In genomic region chr1:88683516-88683847, GRCh38 we compare ENCODE assay signal across 8 cellular contexts. TPM values are rescaled to one million over a fixed set of nuclear protein-coding genes. Genes with fewer than 3 reads are reported as not detected.
DNase-seq lines count a peak whose midpoint lies in the region; ATAC-seq, FAIRE-seq and TF ChIP-seq lines count a peak whose summit lies in the region.

No MANE protein-coding gene starts in this region.

- ATAC-seq in GM18508 (IDR thresholded peaks at IDR 0.05; ENCODE audit: insufficient read depth, unreplicated experiment) (peak; percentile 9), HG02798 (IDR thresholded peaks at IDR 0.05; ENCODE audit: poor library complexity, unreplicated experiment) (peak; percentile 10), foreskin keratinocyte (peak; percentile 38)

- intact Hi-C loops in posterior vena cava (cut with DNase I) = no loop called here

- FAIRE-seq in urothelium cell line (lab: Jason Lieb, UNC) = no peak

- no peak for TF ChIP-seq CTCF in foreskin keratinocyte (conservative IDR thresholded peaks at IDR 0.05)

- H3K27ac ChIP-seq in foreskin keratinocyte = peak overlapping the region; percentile 50

- peak; percentile 56 for DNase-seq in NOMO-1 treated with DMSO at 0.1 percent for 48 hours (lab: John Stamatoyannopoulos, UW; ENCODE audit: unreplicated experiment)
- DNase-seq in activated T-helper 1 cell treated with Interleukin-2 at 50 U/mL for 16 hours (ENCODE audit: low read depth) = peak; percentile 10
- peak in 1 of 2 donors; percentile 48 for DNase-seq in foreskin keratinocyte
- peak; percentile 81 for DNase-seq in posterior vena cava (ENCODE audit: low spot score)
- DNase-seq in urothelium cell line (ENCODE audit: low spot score) = peak; percentile 15
- no peak for DNase-seq in SK-N-DZ (ENCODE audit: low spot score)

- H3K27me3 ChIP-seq in foreskin keratinocyte = no peaks in the 10 kb centered on the region

- peaks cover 29% of the 10 kb centered on the region for H3K4me1 ChIP-seq in foreskin keratinocyte

RNA-seq across cellular contexts. Expression of gene PKN2, which starts 0.6 kb away (rescaled TPM):
- total RNA-seq in foreskin keratinocyte = 33.0 and 36.7 TPM in 2 replicates
- polyA plus RNA-seq in foreskin keratinocyte = 5.2 and 6.6 TPM in 2 replicates
- 10 to 100 TPM; 31.3 to 37.4 TPM for total RNA-seq in posterior vena cava
- polyA plus RNA-seq in SK-N-DZ (2014; cell fraction: cytosol; rRNA removed) = 12.2 and 15.6 TPM in 2 replicates
- 41.9 and 48.4 TPM in 2 replicates for polyA plus RNA-seq in SK-N-DZ (2014; cell fraction: nucleus; rRNA removed)
